Comparison of ENCODE assay signal across 8 cellular contexts in genomic region chr1:32695098-32695904, GRCh38. TPM values are rescaled to one million over a fixed set of nuclear protein-coding genes. Genes with fewer than 3 reads are reported as not detected.
DNase-seq lines count a peak whose midpoint lies in the region; ATAC-seq, FAIRE-seq and TF ChIP-seq lines count a peak whose summit lies in the region.

No MANE protein-coding gene starts in this region.

- H3K4me2 ChIP-seq in HepG2 (ENCODE audit: low read depth, low read length): peak overlapping the region; percentile 96

- H3K27ac Mint-ChIP-seq in MCF 10A (ENCODE audit: low read depth, unreplicated experiment): no peak overlapping the region

- peaks cover 6% of the 10 kb centered on the region for H3K4me1 Mint-ChIP-seq in MCF 10A (ENCODE audit: insufficient read depth, unreplicated experiment)

- peak overlapping the region; percentile 90 for H2AFZ ChIP-seq in HepG2 (ENCODE audit: low read length)

- H3K4me1 ChIP-seq in HepG2 (ENCODE audit: insufficient read depth, low read length) (peaks cover 27% of the 10 kb centered on the region), uterus (no peaks in the 10 kb centered on the region)

- intact Hi-C loops in MCF 10A (cut with micrococcal nuclease) (no loop called here), HepG2 (cut with micrococcal nuclease; ENCODE audit: unreplicated experiment) (loop anchor here (2.0 kb wide), 1 partner anchor 44 kb away; the partner anchor contains the start of genes RBBP4 and ZBTB8OS), uterus (cut with DNase I; ENCODE audit: low total_unique reads) (no loop called here)

- H3K9me3 ChIP-seq in HepG2 (ENCODE audit: low read length) (no peaks in the 10 kb centered on the region), uterus (no peaks in the 10 kb centered on the region)

- no peak for TF ChIP-seq CTCF in MCF 10A (IDR thresholded peaks at IDR 0.05; ENCODE audit: unreplicated experiment)
- 0 out of 2 replicates have a peak, but pooled peaks have one; percentile 22 for TF ChIP-seq CTCF in HepG2 (CRISPR knock-in tag; IDR thresholded peaks at IDR 0.05)
- TF ChIP-seq CTCF in uterus (IDR thresholded peaks at IDR 0.05): no peak

- POLR2A ChIA-PET in MCF 10A (lab: Yijun Ruan, JAX) (interaction anchor here (0.6 kb wide), 2 partner anchors 11 to 41 kb away, joined by 3 read pairs; no protein-coding TSS in a partner anchor), HepG2 (lab: Yijun Ruan, JAX) (interaction anchor here (0.6 to 3.0 kb wide), 14 partner anchors 9 to 432 kb away, joined by 3 to 31 read pairs (median 6); partner anchors contain the start of genes RBBP4 and ZBTB8OS)

- H3K27ac ChIP-seq in HepG2 (ENCODE audit: extremely low read length, insufficient read depth, low read length) (peak overlapping the region; percentile 95), uterus (peak overlapping the region; percentile 8 to 10)

- in situ Hi-C loops in HepG2 (cut with HindIII; ENCODE audit: extremely low pct_ligation_motif_present, low pct_unique_long_range_greater_than_20kb): no loop called here

- ATAC-seq in HepG2: peak; percentile 80

- no peaks in the 10 kb centered on the region for H4K20me1 ChIP-seq in HepG2 (ENCODE audit: insufficient read depth, low read length)

- H3K4me3 ChIP-seq in HepG2 (replicated peaks in 1 of 3; ENCODE audit: insufficient read depth in 1 of 3, low read depth in 2 of 3, low read length in 3 of 3) (peak overlapping the region; percentile 55 to 78 (median 73)), uterus (no peak overlapping the region)

- no peak overlapping the region for H3K4me3 Mint-ChIP-seq in MCF 10A (ENCODE audit: unreplicated experiment)

- no peaks in the 10 kb centered on the region for H3K27me3 Mint-ChIP-seq in MCF 10A (ENCODE audit: insufficient read depth, unreplicated experiment)

- DNase-seq in SIG-M5 treated with dmso at 0.1 percent for 504 hours (lab: John Stamatoyannopoulos, UW; ENCODE audit: unreplicated experiment) (peak; percentile 13), SIG-M5 (lab: John Stamatoyannopoulos, UW) (no peak), MCF 10A (ENCODE audit: unreplicated experiment) (peak; percentile 24), HepG2 (ENCODE audit: low spot score) (peak; percentile 81), uterus (peak; percentile 36 to 48), NOMO-1 treated with dmso at 0.1 percent for 144 hours (lab: John Stamatoyannopoulos, UW; ENCODE audit: unreplicated experiment) (no peak), globus pallidus (ENCODE audit: low spot score) (no peak)
- DNase-seq in activated CD4-positive, alpha-beta T cell treated with anti-CD3 and anti-CD28 coated beads for 1 hour: no peak

- FAIRE-seq in HepG2 (lab: Jason Lieb, UNC): peak; percentile 50

- no peaks in the 10 kb centered on the region for H3K27me3 ChIP-seq in HepG2 (ENCODE audit: control insufficient read depth in 1 of 2, insufficient read depth in 2 of 2, low read length in 2 of 2)
- no peaks in the 10 kb centered on the region for H3K27me3 ChIP-seq in uterus

- H3K36me3 ChIP-seq in HepG2 (replicated peaks in 1 of 2; ENCODE audit: control insufficient read depth in 1 of 2, insufficient read depth in 2 of 2, low read length in 2 of 2) (no peaks in the 10 kb centered on the region), uterus (no peaks in the 10 kb centered on the region)

- CTCF ChIA-PET in MCF 10A (lab: Yijun Ruan, JAX): interaction anchor here (0.6 to 1.6 kb wide), 3 partner anchors 14 to 394 kb away, joined by 3 to 5 read pairs (median 4); no protein-coding TSS in a partner anchor
- CTCF ChIA-PET in HepG2 (lab: Yijun Ruan, JAX; ENCODE audit: low intra/inter-chr PET ratio, low total read pairs): no interaction called here

- 4% methylated on average over 12 of the region's 17 CpGs for WGBS in HepG2 (ENCODE audit: low lambda C conversion rate)

- BruUV-seq in MCF 10A (replicated peaks; lab: Mats Ljungman, UMichigan): no TSS peak
- TSS peak; percentile 78 for BruUV-seq in HepG2 (replicated peaks; lab: Mats Ljungman, UMichigan)

- no peaks in the 10 kb centered on the region for H3K9me3 Mint-ChIP-seq in MCF 10A (ENCODE audit: unreplicated experiment)

- 0 out of 2 replicates have a peak, but pooled peaks have one; percentile 16 for TF ChIP-seq RAD21 in HepG2 (CRISPR knock-in tag; IDR thresholded peaks at IDR 0.05)

- peak overlapping the region; percentile 81 for H3K9ac ChIP-seq in HepG2 (ENCODE audit: insufficient read depth, low read depth, low read length)

- TF ChIP-seq POLR2A in HepG2 (IDR thresholded peaks at IDR 0.05; ENCODE audit: insufficient read depth in 1 of 2, low read depth in 2 of 2, low read length in 2 of 2) (peak; percentile 52 to 67), uterus (IDR thresholded peaks at IDR 0.05) (no peak)

- TF ChIP-seq EP300 in HepG2 (IDR thresholded peaks at IDR 0.05; ENCODE audit: low read depth in 2 of 2, low read length in 2 of 2) (no peak), HepG2 (CRISPR knock-in tag; IDR thresholded peaks at IDR 0.05; ENCODE audit: borderline replicate concordance) (no peak)

- H3K79me2 ChIP-seq in HepG2 (ENCODE audit: insufficient read depth, low read length): peaks cover 4% of the 10 kb centered on the region

- H3K36me3 Mint-ChIP-seq in MCF 10A (ENCODE audit: insufficient read depth, unreplicated experiment): peaks cover 6% of the 10 kb centered on the region

RNA-seq across cellular contexts. Expression of gene SYNC, which starts 7.3 kb away (rescaled TPM):
- total RNA-seq in MCF 10A (2022) (1.1 and 1.9 TPM in 2 replicates), HepG2 (2016; rRNA removed; fragmentation: Illumina TruSeq; extraction: Trizol) (5.4 and 7.2 TPM in 2 replicates), uterus (10 to 100 TPM in 3 of 4 donors, 1 to 10 TPM in 1; 4.7 to 61.0 (median 18.1) TPM)
- 4.9 and 5.4 TPM in 2 replicates for total RNA-seq in HepG2 (2016; cell fraction: cytosol; rRNA removed; fragmentation: Illumina TruSeq; extraction: Trizol; ENCODE audit: low read depth)
- total RNA-seq in HepG2 (2016; cell fraction: insoluble cytoplasmic fraction; rRNA removed; fragmentation: Illumina TruSeq; extraction: Trizol): 5.3 and 8.1 TPM in 2 replicates
- total RNA-seq in HepG2 (2016; cell fraction: membrane; rRNA removed; fragmentation: Illumina TruSeq; extraction: Trizol): 9.5 and 9.8 TPM in 2 replicates
- 2.3 TPM in 2 replicates for total RNA-seq in HepG2 (2016; cell fraction: nucleus; rRNA removed; fragmentation: Illumina TruSeq; extraction: Trizol)
- 2.1 and 2.4 TPM in 2 replicates for polyA plus RNA-seq in HepG2 (2011; rRNA removed)
- polyA plus RNA-seq in HepG2 (2011; cell fraction: cytosol; rRNA removed): 1.5 and 1.8 TPM in 2 replicates
- 0.77 and 1.0 TPM in 2 replicates for polyA plus RNA-seq in HepG2 (2011; cell fraction: nucleus; rRNA removed)
- 0.56 and 0.93 TPM in 2 replicates for polyA plus RNA-seq in HepG2 (2012)
- 5.2 and 6.1 TPM in 2 replicates for polyA plus RNA-seq in HepG2 (2016; cell fraction: cytosol; fragmentation: Illumina TruSeq; extraction: Trizol; ENCODE audit: low read depth)
- polyA plus RNA-seq in HepG2 (2016; cell fraction: insoluble cytoplasmic fraction; fragmentation: Illumina TruSeq; extraction: Trizol; ENCODE audit: low read depth): 6.7 and 6.9 TPM in 2 replicates
- polyA plus RNA-seq in HepG2 (2016; cell fraction: membrane; fragmentation: Illumina TruSeq; extraction: Trizol; ENCODE audit: low read depth): 7.6 and 7.9 TPM in 2 replicates
- polyA plus RNA-seq in HepG2 (2016; cell fraction: nucleus; fragmentation: Illumina TruSeq; extraction: Trizol; ENCODE audit: insufficient read depth, low read depth): 2.5 and 2.7 TPM in 2 replicates
- polyA minus RNA-seq in HepG2 (2011; rRNA and poly(A)+ RNA removed; ENCODE audit: low replicate concordance): 0.74 and 6.6 TPM in 2 replicates
- 1.2 and 1.5 TPM in 2 replicates for polyA minus RNA-seq in HepG2 (2011; cell fraction: cytosol; rRNA and poly(A)+ RNA removed)
- polyA minus RNA-seq in HepG2 (2011; cell fraction: nucleus; rRNA and poly(A)+ RNA removed): 1.7 and 1.9 TPM in 2 replicates

RNA-seq across cellular contexts. Expression of gene RBBP4, which starts 44.3 kb away (rescaled TPM):
- 165 and 179 TPM in 2 replicates for total RNA-seq in MCF 10A (2022)
- 166 and 305 TPM in 2 replicates for total RNA-seq in HepG2 (2016; rRNA removed; fragmentation: Illumina TruSeq; extraction: Trizol)
- 37.3 and 46.0 TPM in 2 replicates for total RNA-seq in HepG2 (2016; cell fraction: cytosol; rRNA removed; fragmentation: Illumina TruSeq; extraction: Trizol; ENCODE audit: low read depth)
- 177 and 299 TPM in 2 replicates for total RNA-seq in HepG2 (2016; cell fraction: insoluble cytoplasmic fraction; rRNA removed; fragmentation: Illumina TruSeq; extraction: Trizol)
- 67.8 and 83.4 TPM in 2 replicates for total RNA-seq in HepG2 (2016; cell fraction: membrane; rRNA removed; fragmentation: Illumina TruSeq; extraction: Trizol)
- total RNA-seq in HepG2 (2016; cell fraction: nucleus; rRNA removed; fragmentation: Illumina TruSeq; extraction: Trizol): 140 and 152 TPM in 2 replicates
- 56.3 and 64.4 TPM in 2 replicates for polyA plus RNA-seq in HepG2 (2011; rRNA removed)
- polyA plus RNA-seq in HepG2 (2011; cell fraction: cytosol; rRNA removed): 36.1 and 53.3 TPM in 2 replicates
- polyA plus RNA-seq in HepG2 (2011; cell fraction: nucleus; rRNA removed): 68.0 and 80.6 TPM in 2 replicates
- 110 and 117 TPM in 2 replicates for polyA plus RNA-seq in HepG2 (2012)
- 14.3 and 16.1 TPM in 2 replicates for polyA plus RNA-seq in HepG2 (2016; cell fraction: cytosol; fragmentation: Illumina TruSeq; extraction: Trizol; ENCODE audit: low read depth)
- 281 and 295 TPM in 2 replicates for polyA plus RNA-seq in HepG2 (2016; cell fraction: insoluble cytoplasmic fraction; fragmentation: Illumina TruSeq; extraction: Trizol; ENCODE audit: low read depth)
- polyA plus RNA-seq in HepG2 (2016; cell fraction: membrane; fragmentation: Illumina TruSeq; extraction: Trizol; ENCODE audit: low read depth): 29.4 and 38.8 TPM in 2 replicates
- 174 and 180 TPM in 2 replicates for polyA plus RNA-seq in HepG2 (2016; cell fraction: nucleus; fragmentation: Illumina TruSeq; extraction: Trizol; ENCODE audit: insufficient read depth, low read depth)
- polyA minus RNA-seq in HepG2 (2011; rRNA and poly(A)+ RNA removed; ENCODE audit: low replicate concordance): 72.7 and 122 TPM in 2 replicates
- 73.0 and 79.8 TPM in 2 replicates for polyA minus RNA-seq in HepG2 (2011; cell fraction: cytosol; rRNA and poly(A)+ RNA removed)
- 125 and 154 TPM in 2 replicates for polyA minus RNA-seq in HepG2 (2011; cell fraction: nucleus; rRNA and poly(A)+ RNA removed)
- total RNA-seq in uterus: 100 to 1,000 TPM in 3 of 4 donors, 10 to 100 TPM in 1; 76.1 to 258 (median 193) TPM

RNA-seq across cellular contexts. Expression of gene ZBTB8OS, which starts 45.0 kb away (rescaled TPM):
- 66.2 and 81.1 TPM in 2 replicates for total RNA-seq in MCF 10A (2022)
- total RNA-seq in HepG2 (2016; rRNA removed; fragmentation: Illumina TruSeq; extraction: Trizol): 84.8 and 98.0 TPM in 2 replicates
- total RNA-seq in HepG2 (2016; cell fraction: cytosol; rRNA removed; fragmentation: Illumina TruSeq; extraction: Trizol; ENCODE audit: low read depth): 40.9 and 53.0 TPM in 2 replicates
- 88.0 and 114 TPM in 2 replicates for total RNA-seq in HepG2 (2016; cell fraction: insoluble cytoplasmic fraction; rRNA removed; fragmentation: Illumina TruSeq; extraction: Trizol)
- 51.0 and 60.6 TPM in 2 replicates for total RNA-seq in HepG2 (2016; cell fraction: membrane; rRNA removed; fragmentation: Illumina TruSeq; extraction: Trizol)
- total RNA-seq in HepG2 (2016; cell fraction: nucleus; rRNA removed; fragmentation: Illumina TruSeq; extraction: Trizol): 37.3 and 44.7 TPM in 2 replicates
- polyA plus RNA-seq in HepG2 (2011; rRNA removed): 43.2 and 57.7 TPM in 2 replicates
- 29.4 and 47.2 TPM in 2 replicates for polyA plus RNA-seq in HepG2 (2011; cell fraction: cytosol; rRNA removed)
- polyA plus RNA-seq in HepG2 (2011; cell fraction: nucleus; rRNA removed): 14.4 and 22.1 TPM in 2 replicates
- polyA plus RNA-seq in HepG2 (2012): 56.4 and 66.6 TPM in 2 replicates
- 40.3 and 46.7 TPM in 2 replicates for polyA plus RNA-seq in HepG2 (2016; cell fraction: cytosol; fragmentation: Illumina TruSeq; extraction: Trizol; ENCODE audit: low read depth)
- 108 and 130 TPM in 2 replicates for polyA plus RNA-seq in HepG2 (2016; cell fraction: insoluble cytoplasmic fraction; fragmentation: Illumina TruSeq; extraction: Trizol; ENCODE audit: low read depth)
- polyA plus RNA-seq in HepG2 (2016; cell fraction: membrane; fragmentation: Illumina TruSeq; extraction: Trizol; ENCODE audit: low read depth): 49.0 and 60.3 TPM in 2 replicates
- 67.9 and 77.3 TPM in 2 replicates for polyA plus RNA-seq in HepG2 (2016; cell fraction: nucleus; fragmentation: Illumina TruSeq; extraction: Trizol; ENCODE audit: insufficient read depth, low read depth)
- 8.8 and 12.4 TPM in 2 replicates for polyA minus RNA-seq in HepG2 (2011; rRNA and poly(A)+ RNA removed; ENCODE audit: low replicate concordance)
- polyA minus RNA-seq in HepG2 (2011; cell fraction: cytosol; rRNA and poly(A)+ RNA removed): 8.7 and 14.6 TPM in 2 replicates
- polyA minus RNA-seq in HepG2 (2011; cell fraction: nucleus; rRNA and poly(A)+ RNA removed): 37.0 and 37.7 TPM in 2 replicates
- total RNA-seq in uterus: 10 to 100 TPM in 2 of 4 donors, 1 to 10 TPM in 2; 2.6 to 37.2 (median 13.9) TPM

Comparison
In these comparisons a context has a peak if more than half of its experiments do, and no peak if none do; other contexts are left out.
1. DNase-seq: peak in SIG-M5 treated with dmso at 0.1 percent for 504 hours (single experiment), MCF 10A (single experiment), HepG2 (single experiment) and uterus (2 of 2); none in SIG-M5 (single experiment), activated CD4-positive, alpha-beta T cell treated with anti-CD3 and anti-CD28 coated beads for 1 hour (single experiment), NOMO-1 treated with dmso at 0.1 percent for 144 hours (single experiment) and globus pallidus (single experiment).
2. H3K4me3 ChIP-seq: peak in HepG2 (3 of 3); none in uterus (0 of 2).
3. POLR2A ChIP-seq: peak in HepG2 (2 of 2); none in uterus (0 of 2).